Comparison of ENCODE assay signal across 9 cellular contexts in genomic region chr10:61937631-61938284, GRCh38. TPM values are rescaled to one million over a fixed set of nuclear protein-coding genes. Genes with fewer than 3 reads are reported as not detected.
DNase-seq lines count a peak whose midpoint lies in the region; ATAC-seq and TF ChIP-seq lines count a peak whose summit lies in the region.
"Had no signal": no experiment of that assay in that cellular context is flagged by ENCODE, and none has a peak within 500 bp of the region (broad histone marks: within the 10 kb centered on the region; RNA-seq: fewer than 3 reads in every experiment).

No MANE protein-coding gene starts in this region.

- peak overlapping the region; percentile 25 for H3K4me3 Mint-ChIP-seq in activated CD8-positive, alpha-beta memory T cell treated with anti-CD3 and anti-CD28 coated beads, Interleukin-2, amount 10 ng/mL, durations not matched to agents 7 days and 5 days
- H3K4me3 Mint-ChIP-seq in activated CD8-positive, alpha-beta T cell treated with anti-CD3 and anti-CD28 coated beads for 36 hours: peak overlapping the region; percentile 9

- WGBS in tibial nerve, 2 donors: 36 to 47% methylated on average over 1 of the region's 1 CpG

- POLR2A ChIA-PET in activated CD8-positive, alpha-beta T cell treated with anti-CD3 and anti-CD28 coated beads for 36 hours (lab: Charles Lee): interaction anchor here (0.8 to 12.4 kb wide), 7 partner anchors 9 to 306 kb away, joined by 3 to 137 read pairs (median 4); partner anchors contain the start of gene ARID5B

- H3K27me3 Mint-ChIP-seq in activated CD8-positive, alpha-beta memory T cell treated with anti-CD3 and anti-CD28 coated beads, Interleukin-2, amount 10 ng/mL, durations not matched to agents 7 days and 5 days: no peaks in the 10 kb centered on the region
- H3K27me3 Mint-ChIP-seq in activated CD8-positive, alpha-beta T cell treated with anti-CD3 and anti-CD28 coated beads for 36 hours: no peaks in the 10 kb centered on the region

- H3K36me3 ChIP-seq in tibial nerve: no peaks in the 10 kb centered on the region

- no peak overlapping the region for H3K4me3 ChIP-seq in tibial nerve

- H3K27ac ChIP-seq in tibial nerve: peak overlapping the region in 3 of 4 donors; percentile 61 to 89 (median 82)
- H3K27ac ChIP-seq: HL-60 had no signal

- peaks cover 0 to 5% (median 0%) of the 10 kb centered on the region in 4 donors for H3K9me3 ChIP-seq in tibial nerve

- peak; percentile 36 to 77 for TF ChIP-seq EP300 in tibial nerve (IDR thresholded peaks at IDR 0.05)

- no peaks in the 10 kb centered on the region for H3K9me3 Mint-ChIP-seq in activated CD8-positive, alpha-beta memory T cell treated with anti-CD3 and anti-CD28 coated beads, Interleukin-2, amount 10 ng/mL, durations not matched to agents 7 days and 5 days (ENCODE audit: low read depth)
- H3K9me3 Mint-ChIP-seq in activated CD8-positive, alpha-beta T cell treated with anti-CD3 and anti-CD28 coated beads for 36 hours: no peaks in the 10 kb centered on the region

- H3K4me1 ChIP-seq in tibial nerve: peaks cover 3 to 60% (median 39%) of the 10 kb centered on the region in 4 donors

- ATAC-seq in activated CD8-positive, alpha-beta memory T cell treated with anti-CD3 and anti-CD28 coated beads, Interleukin-2, amount 10 ng/mL, durations not matched to agents 7 days and 5 days: peak; percentile 35
- peak; percentile 41 for ATAC-seq in activated CD8-positive, alpha-beta T cell treated with anti-CD3 and anti-CD28 coated beads for 36 hours
- ATAC-seq in HG02763 (IDR thresholded peaks at IDR 0.05; ENCODE audit: unreplicated experiment): no peak

- H3K27ac Mint-ChIP-seq in activated CD8-positive, alpha-beta memory T cell treated with anti-CD3 and anti-CD28 coated beads, Interleukin-2, amount 10 ng/mL, durations not matched to agents 7 days and 5 days: peak overlapping the region; percentile 75
- peak overlapping the region; percentile 92 for H3K27ac Mint-ChIP-seq in activated CD8-positive, alpha-beta T cell treated with anti-CD3 and anti-CD28 coated beads for 36 hours

- intact Hi-C loops in activated CD8-positive, alpha-beta T cell treated with anti-CD3 and anti-CD28 coated beads for 36 hours (cut with micrococcal nuclease): loop anchor here (2.0 kb wide), 1 partner anchor 51 kb away; no protein-coding TSS in a partner anchor

- no peak for TF ChIP-seq CTCF in activated CD8-positive, alpha-beta T cell treated with anti-CD3 and anti-CD28 coated beads for 36 hours (IDR thresholded peaks at IDR 0.05)
- no peak for TF ChIP-seq CTCF in tibial nerve (IDR thresholded peaks at IDR 0.05)
- TF ChIP-seq CTCF in GM10266 (IDR thresholded peaks at IDR 0.05; ENCODE audit: control insufficient read depth, insufficient read depth, low read depth, missing control alignments): no peak

- no peak for TF ChIP-seq POLR2A in tibial nerve (IDR thresholded peaks at IDR 0.05)

- H3K36me3 Mint-ChIP-seq in activated CD8-positive, alpha-beta memory T cell treated with anti-CD3 and anti-CD28 coated beads, Interleukin-2, amount 10 ng/mL, durations not matched to agents 7 days and 5 days: peaks cover 26% of the 10 kb centered on the region
- H3K36me3 Mint-ChIP-seq in activated CD8-positive, alpha-beta T cell treated with anti-CD3 and anti-CD28 coated beads for 36 hours (ENCODE audit: low read depth): peaks cover 56% of the 10 kb centered on the region

- DNase-seq in activated CD8-positive, alpha-beta memory T cell treated with anti-CD3 and anti-CD28 coated beads, Interleukin-2, amount 10 ng/mL, durations not matched to agents 7 days and 5 days: no peak
- no peak for DNase-seq in activated CD8-positive, alpha-beta memory T cell treated with anti-CD3 and anti-CD28 coated beads for 24 hours
- DNase-seq in activated CD8-positive, alpha-beta T cell treated with anti-CD3 and anti-CD28 coated beads for 36 hours: no peak
- DNase-seq in kidney tubule cell (ENCODE audit: low spot score): peak; percentile 53
- no peak for DNase-seq in tibial nerve (ENCODE audit: low spot score in 2 of 2)
- no peak for DNase-seq in GM10266 (ENCODE audit: extremely low spot score)
- DNase-seq in cerebellum (ENCODE audit: low spot score): no peak

- H3K27me3 ChIP-seq in tibial nerve: no peaks in the 10 kb centered on the region

- H3K4me1 Mint-ChIP-seq in activated CD8-positive, alpha-beta memory T cell treated with anti-CD3 and anti-CD28 coated beads, Interleukin-2, amount 10 ng/mL, durations not matched to agents 7 days and 5 days: peaks cover 82% of the 10 kb centered on the region
- H3K4me1 Mint-ChIP-seq in activated CD8-positive, alpha-beta T cell treated with anti-CD3 and anti-CD28 coated beads for 36 hours (ENCODE audit: low read depth): peaks cover 81% of the 10 kb centered on the region

- CTCF ChIA-PET in activated CD8-positive, alpha-beta memory T cell treated with anti-CD3 and anti-CD28 coated beads, Interleukin-2, amount 10 ng/mL, durations not matched to agents 7 days and 5 days (lab: Charles Lee): interaction anchor here (0.7 to 1.4 kb wide), 3 partner anchors 11 to 35 kb away, joined by 3 to 5 read pairs (median 4); no protein-coding TSS in a partner anchor
- CTCF ChIA-PET in activated CD8-positive, alpha-beta T cell treated with anti-CD3 and anti-CD28 coated beads for 36 hours (lab: Charles Lee): interaction anchor here (0.9 to 10.1 kb wide), 9 partner anchors 14 to 307 kb away, joined by 3 to 98 read pairs (median 4); partner anchors contain the start of gene ARID5B

RNA-seq across cellular contexts. Expression of gene ARID5B, which starts 36.3 kb away (rescaled TPM):
- total RNA-seq in activated CD8-positive, alpha-beta memory T cell treated with anti-CD3 and anti-CD28 coated beads, Interleukin-2, amount 10 ng/mL, durations not matched to agents 7 days and 5 days: 10 to 100 TPM; 34.8 to 35.9 TPM
- total RNA-seq in activated CD8-positive, alpha-beta T cell treated with anti-CD3 and anti-CD28 coated beads for 36 hours: 10 to 100 TPM; 26.7 to 28.3 TPM
- total RNA-seq in tibial nerve (10 to 100 TPM; 47.4 to 82.2 (median 62.6) TPM), cerebellum (27.4 TPM)
